1 cellular context compared by ENCODE assay signal in genomic region chr3:141441381-141442365, GRCh38.
TF ChIP-seq lines count a peak whose summit lies in the region.

No MANE protein-coding gene starts in this region.

TF ChIP-seq in K562, 482 proteins besides CTCF, POLR2A, EP300 and RAD21 (continued from another document and continues in another):
- TF ChIP-seq ZNF609 (CRISPR knock-in tag; IDR thresholded peaks at IDR 0.05; ENCODE audit: borderline replicate concordance) = no peak
- TF ChIP-seq ATF7 (IDR thresholded peaks at IDR 0.05) = peak; percentile 29; the same call in 1 of the 2 replicates
- TF ChIP-seq CUX1 (CRISPR knock-in tag; IDR thresholded peaks at IDR 0.05) = no peak
- TF ChIP-seq DNMT1 (IDR thresholded peaks at IDR 0.05) = no peak
- TF ChIP-seq PHTF2 (CRISPR knock-in tag; IDR thresholded peaks at IDR 0.05) = no peak
- 0 out of 2 replicates have a peak, but pooled peaks have one; percentile 18 for TF ChIP-seq FOXM1 (IDR thresholded peaks at IDR 0.05; ENCODE audit: low read depth)
- TF ChIP-seq FOXM1 (CRISPR knock-in tag; IDR thresholded peaks at IDR 0.05; ENCODE audit: low read depth) = no peak
- no peak for TF ChIP-seq STAT5A (IDR thresholded peaks at IDR 0.05; ENCODE audit: borderline replicate concordance, low read length)
- no peak for TF ChIP-seq ZNF277 (CRISPR knock-in tag; IDR thresholded peaks at IDR 0.05; ENCODE audit: borderline replicate concordance)
- TF ChIP-seq ELK1 (CRISPR knock-in tag; IDR thresholded peaks at IDR 0.05) = no peak
- no peak for TF ChIP-seq XRCC4 (IDR thresholded peaks at IDR 0.05; ENCODE audit: extremely low read depth, insufficient read depth, insufficient read length)
- TF ChIP-seq SMAD4 (CRISPR knock-in tag; conservative IDR thresholded peaks at IDR 0.05) = 0 out of 2 replicates have a peak, but pooled peaks have one; percentile 32
- TF ChIP-seq MCM3 (IDR thresholded peaks at IDR 0.05) = no peak
- TF ChIP-seq TAL1 (IDR thresholded peaks at IDR 0.05) = no peak
- no peak for TF ChIP-seq SNRNP70 (optimal IDR thresholded peaks at IDR 0.05; ENCODE audit: low read depth, low read length)
- TF ChIP-seq ZNF133 (CRISPR knock-in tag; IDR thresholded peaks at IDR 0.05) = no peak
- no peak for TF ChIP-seq BRF1 (IDR thresholded peaks at IDR 0.05; ENCODE audit: borderline replicate concordance, extremely low read depth, insufficient read length)
- no peak; the same call in 1 of the 2 replicates for TF ChIP-seq CREM (IDR thresholded peaks at IDR 0.05; ENCODE audit: low read depth)
- peak; percentile 37; the same call in 1 of the 2 replicates for TF ChIP-seq SP1 (CRISPR knock-in tag; IDR thresholded peaks at IDR 0.05)
- TF ChIP-seq BHLHE40 (IDR thresholded peaks at IDR 0.05; ENCODE audit: low read length) = no peak
- no peak for TF ChIP-seq ESRRB (CRISPR knock-in tag; IDR thresholded peaks at IDR 0.05; ENCODE audit: borderline replicate concordance)
- no peak for TF ChIP-seq CGGBP1 (CRISPR knock-in tag; IDR thresholded peaks at IDR 0.05)
- no peak for TF ChIP-seq MEF2A (IDR thresholded peaks at IDR 0.05; ENCODE audit: control insufficient read depth, low read depth, low read length)
- TF ChIP-seq ZNF316 (IDR thresholded peaks at IDR 0.05) = peak; percentile 77
- no peak for TF ChIP-seq ZNF3 (CRISPR knock-in tag; IDR thresholded peaks at IDR 0.05)
- no peak for TF ChIP-seq ZNF586 (CRISPR knock-in tag; conservative IDR thresholded peaks at IDR 0.05)
- TF ChIP-seq ZNF780A (CRISPR knock-in tag; IDR thresholded peaks at IDR 0.05) = no peak
- TF ChIP-seq ZBTB26 (CRISPR knock-in tag; IDR thresholded peaks at IDR 0.05) = no peak
- 0 out of 2 replicates have a peak, but pooled peaks have one; percentile 15 for TF ChIP-seq DMBX1 (CRISPR knock-in tag; IDR thresholded peaks at IDR 0.05; ENCODE audit: borderline replicate concordance)
- TF ChIP-seq ZEB2 (IDR thresholded peaks at IDR 0.05) = no peak
- TF ChIP-seq ZNF24 (IDR thresholded peaks at IDR 0.05) = no peak
- no peak for TF ChIP-seq POLR3G (IDR thresholded peaks at IDR 0.05; ENCODE audit: extremely low read depth, insufficient read length, insufficient replicate concordance)
- no peak for TF ChIP-seq TGIF2 (CRISPR knock-in tag; IDR thresholded peaks at IDR 0.05)
- no peak for TF ChIP-seq ZNF696 (CRISPR knock-in tag; conservative IDR thresholded peaks at IDR 0.05)
- TF ChIP-seq ATF1 (CRISPR knock-in tag; IDR thresholded peaks at IDR 0.05) = no peak
- peak; percentile 39; the same call in 1 of the 2 replicates for TF ChIP-seq ATF1 (tag; IDR thresholded peaks at IDR 0.05)
- no peak for TF ChIP-seq ZSCAN29 (IDR thresholded peaks at IDR 0.05)
- no peak for TF ChIP-seq TEAD4 (IDR thresholded peaks at IDR 0.05; ENCODE audit: low read length)
- TF ChIP-seq TEAD4 (CRISPR knock-in tag; IDR thresholded peaks at IDR 0.05; ENCODE audit: borderline replicate concordance) = no peak
- no peak for TF ChIP-seq GTF2B (IDR thresholded peaks at IDR 0.05; ENCODE audit: extremely low read depth, insufficient read length)
- no peak for TF ChIP-seq ZNF445 (CRISPR knock-in tag; IDR thresholded peaks at IDR 0.05; ENCODE audit: low read depth)
- TF ChIP-seq ZNF274 (IDR thresholded peaks at IDR 0.05; ENCODE audit: borderline replicate concordance, low read depth, low read length) = no peak
- 0 out of 2 replicates have a peak, but pooled peaks have one; percentile 14 for TF ChIP-seq NFE2L1 (tag; IDR thresholded peaks at IDR 0.05; ENCODE audit: borderline replicate concordance, low read depth)
- TF ChIP-seq NCOA2 (IDR thresholded peaks at IDR 0.05; ENCODE audit: partially characterized antibody in 2 of 2) = no peak
- TF ChIP-seq MYC (IDR thresholded peaks at IDR 0.05; ENCODE audit: low read depth, low read length) = no peak
- no peak for TF ChIP-seq MYC (CRISPR knock-in tag; IDR thresholded peaks at IDR 0.05; ENCODE audit: borderline replicate concordance, low read depth)
- TF ChIP-seq KLF16 (IDR thresholded peaks at IDR 0.05) = peak; percentile 41; the same call in 1 of the 2 replicates
- no peak for TF ChIP-seq MLLT1 (IDR thresholded peaks at IDR 0.05)
- TF ChIP-seq SMC3 (conservative IDR thresholded peaks at IDR 0.05; ENCODE audit: insufficient read depth, low read depth, low read length) = peak; percentile 24; the same call in 1 of the 2 replicates
- TF ChIP-seq ZNF785 (CRISPR knock-in tag; IDR thresholded peaks at IDR 0.05) = no peak
- no peak for TF ChIP-seq CHCHD3 (CRISPR knock-in tag; IDR thresholded peaks at IDR 0.05)
- TF ChIP-seq NR0B1 (IDR thresholded peaks at IDR 0.05; ENCODE audit: partially characterized antibody) = no peak
- no peak for TF ChIP-seq PCBP2 (IDR thresholded peaks at IDR 0.05; ENCODE audit: low read depth, low read length, poor library complexity, severe bottlenecking)
- no peak for TF ChIP-seq ZNF561 (CRISPR knock-in tag; conservative IDR thresholded peaks at IDR 0.05)
- no peak for TF ChIP-seq MBD2 (IDR thresholded peaks at IDR 0.05; ENCODE audit: borderline replicate concordance, low read depth)
